ENCODE assay signal across 2 cellular contexts in the genomic region with DNA sequence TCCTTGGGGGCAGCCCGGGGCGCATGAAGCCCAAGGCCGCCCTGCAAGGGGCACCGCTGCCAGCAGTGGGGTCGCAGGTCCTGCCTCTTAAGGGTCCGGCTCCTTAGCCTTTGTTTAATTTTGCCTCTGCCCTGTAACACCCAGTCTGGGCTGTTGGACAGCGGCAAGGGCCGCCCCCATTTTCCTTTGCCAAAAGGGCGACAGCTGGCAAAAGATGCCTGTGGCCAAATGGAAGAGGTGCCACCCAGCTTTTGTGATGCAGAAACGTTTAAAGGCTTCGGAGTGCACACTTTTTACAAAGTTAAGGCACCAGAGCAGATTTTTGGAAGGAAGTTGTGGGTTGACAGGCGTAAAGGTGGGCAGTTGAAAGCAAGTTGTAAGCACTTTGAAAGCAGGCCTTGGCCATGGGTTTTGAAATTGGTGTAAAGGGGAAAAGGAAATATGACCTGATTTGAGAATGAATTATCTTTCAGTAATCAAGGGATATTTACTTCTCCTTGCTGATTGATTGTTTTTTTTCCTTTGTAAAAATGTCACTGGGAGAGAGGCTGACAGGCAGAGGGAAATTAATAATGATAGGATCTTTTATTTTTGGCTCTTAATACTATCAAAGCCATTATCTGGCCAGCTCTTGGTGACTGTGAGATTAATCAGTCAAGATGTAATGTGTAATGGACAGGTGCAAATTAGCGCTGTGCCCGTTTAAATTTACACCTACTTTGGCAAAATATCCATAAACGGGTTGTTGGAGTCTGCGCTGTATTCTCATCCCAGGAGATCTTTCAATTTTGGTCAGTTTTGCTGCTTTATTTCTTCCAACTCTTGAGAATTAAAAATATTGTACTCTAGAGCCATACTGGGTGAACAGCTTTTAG.
TF ChIP-seq lines count a peak whose summit lies in the region.

No MANE protein-coding gene starts in this region.

TF ChIP-seq in SK-N-SH, 30 proteins besides CTCF, POLR2A, EP300 and RAD21 (continues in another document):
- 0 out of 2 replicates have a peak, but pooled peaks have one; percentile 2 for TF ChIP-seq NFIC (IDR thresholded peaks at IDR 0.05; ENCODE audit: borderline replicate concordance)
- TF ChIP-seq, protein P1, sequence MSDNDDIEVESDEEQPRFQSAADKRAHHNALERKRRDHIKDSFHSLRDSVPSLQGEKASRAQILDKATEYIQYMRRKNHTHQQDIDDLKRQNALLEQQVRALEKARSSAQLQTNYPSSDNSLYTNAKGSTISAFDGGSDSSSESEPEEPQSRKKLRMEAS (IDR thresholded peaks at IDR 0.05; ENCODE audit: low read depth): no peak
- no peak for TF ChIP-seq FOSL2 (IDR thresholded peaks at IDR 0.05; ENCODE audit: borderline replicate concordance, low read depth)
- TF ChIP-seq GATA2 (CRISPR knock-in tag; IDR thresholded peaks at IDR 0.05): peak; percentile 31; the same call in 1 of the 2 replicates
- TF ChIP-seq RXRA (IDR thresholded peaks at IDR 0.05; ENCODE audit: borderline replicate concordance, low read depth): no peak
- no peak for TF ChIP-seq TEAD4 (IDR thresholded peaks at IDR 0.05; ENCODE audit: borderline replicate concordance, insufficient read depth)
- no peak for TF ChIP-seq ZBTB33 (IDR thresholded peaks at IDR 0.05; ENCODE audit: borderline replicate concordance, low read depth)
- TF ChIP-seq, protein P2, sequence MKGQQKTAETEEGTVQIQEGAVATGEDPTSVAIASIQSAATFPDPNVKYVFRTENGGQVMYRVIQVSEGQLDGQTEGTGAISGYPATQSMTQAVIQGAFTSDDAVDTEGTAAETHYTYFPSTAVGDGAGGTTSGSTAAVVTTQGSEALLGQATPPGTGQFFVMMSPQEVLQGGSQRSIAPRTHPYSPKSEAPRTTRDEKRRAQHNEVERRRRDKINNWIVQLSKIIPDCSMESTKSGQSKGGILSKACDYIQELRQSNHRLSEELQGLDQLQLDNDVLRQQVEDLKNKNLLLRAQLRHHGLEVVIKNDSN (IDR thresholded peaks at IDR 0.05; ENCODE audit: borderline replicate concordance, low read depth): no peak
- TF ChIP-seq FOXM1 (IDR thresholded peaks at IDR 0.05; ENCODE audit: low read depth): no peak
- TF ChIP-seq MEF2A (IDR thresholded peaks at IDR 0.05; ENCODE audit: borderline replicate concordance, low read depth): no peak
- TF ChIP-seq NRF1 (IDR thresholded peaks at IDR 0.05; ENCODE audit: low read depth, low read length): no peak
- no peak for TF ChIP-seq EZH2phosphoT487 (IDR thresholded peaks at IDR 0.05; ENCODE audit: borderline replicate concordance, low read depth)
- no peak for TF ChIP-seq GABPA (IDR thresholded peaks at IDR 0.05; ENCODE audit: low read depth)
- TF ChIP-seq IRF3 (IDR thresholded peaks at IDR 0.05; ENCODE audit: low read depth, low read length): no peak
- peak; percentile 22; the same call in 1 of the 2 replicates for TF ChIP-seq RCOR1 (IDR thresholded peaks at IDR 0.05; ENCODE audit: low read length)
- TF ChIP-seq MXI1 (IDR thresholded peaks at IDR 0.05; ENCODE audit: low read depth, low read length): no peak; the same call in 1 of the 2 replicates
- peak; percentile 27; the same call in 1 of the 2 replicates for TF ChIP-seq TCF12 (IDR thresholded peaks at IDR 0.05)
- no peak for TF ChIP-seq JUND (IDR thresholded peaks at IDR 0.05)
- TF ChIP-seq SIN3A (IDR thresholded peaks at IDR 0.05; ENCODE audit: borderline replicate concordance, low read depth, low read length): peak; percentile 45; the same call in 1 of the 2 replicates
- TF ChIP-seq PBX3 (IDR thresholded peaks at IDR 0.05): 0 out of 2 replicates have a peak, but pooled peaks have one; percentile 4
- TF ChIP-seq POLR2AphosphoS5 (IDR thresholded peaks at IDR 0.05; ENCODE audit: low read depth, low read length): no peak
- no peak for TF ChIP-seq SMC3 (IDR thresholded peaks at IDR 0.05; ENCODE audit: low read depth, low read length)
- TF ChIP-seq FOXJ3 (CRISPR knock-in tag; IDR thresholded peaks at IDR 0.05): no peak
- TF ChIP-seq RFX5 (IDR thresholded peaks at IDR 0.05; ENCODE audit: low read length): no peak
- TF ChIP-seq USF2 (IDR thresholded peaks at IDR 0.05; ENCODE audit: borderline replicate concordance, low read depth, low read length): no peak
- no peak for TF ChIP-seq TAF1 (IDR thresholded peaks at IDR 0.05; ENCODE audit: borderline replicate concordance, low read depth, low read length)
- no peak; the same call in 1 of the 2 replicates for TF ChIP-seq YY1 (IDR thresholded peaks at IDR 0.05; ENCODE audit: low read depth)

TF ChIP-seq in GM12878, 131 proteins besides CTCF, POLR2A, EP300 and RAD21 (continues in another document):
- TF ChIP-seq KDM1A (IDR thresholded peaks at IDR 0.05; ENCODE audit: borderline replicate concordance) (no peak), ATF2 (IDR thresholded peaks at IDR 0.05; ENCODE audit: low read length) (no peak), HDAC2 (IDR thresholded peaks at IDR 0.05) (no peak), LARP7 (IDR thresholded peaks at IDR 0.05) (no peak), JUNB (IDR thresholded peaks at IDR 0.05) (no peak), RB1 (IDR thresholded peaks at IDR 0.05; ENCODE audit: borderline replicate concordance) (no peak), KAT2A (conservative IDR thresholded peaks at IDR 0.05; ENCODE audit: control insufficient read depth, low read depth, low read length) (no peak), HCFC1 (IDR thresholded peaks at IDR 0.05; ENCODE audit: low read length) (no peak), KLF5 (IDR thresholded peaks at IDR 0.05; ENCODE audit: partially characterized antibody) (no peak), IKZF2 (IDR thresholded peaks at IDR 0.05) (no peak), WRNIP1 (IDR thresholded peaks at IDR 0.05; ENCODE audit: borderline replicate concordance, low read depth, low read length) (no peak), RAD51 (IDR thresholded peaks at IDR 0.05) (no peak), SRF (IDR thresholded peaks at IDR 0.05; ENCODE audit: low read depth in 2 of 2, low read length in 2 of 2) (no peak), MTA3 (IDR thresholded peaks at IDR 0.05; ENCODE audit: borderline replicate concordance, low read length) (no peak), TCF7 (IDR thresholded peaks at IDR 0.05; ENCODE audit: borderline replicate concordance) (no peak), CHD2 (IDR thresholded peaks at IDR 0.05; ENCODE audit: borderline replicate concordance, low read depth, low read length) (no peak), CBX3 (IDR thresholded peaks at IDR 0.05; ENCODE audit: borderline replicate concordance, low read depth) (no peak), MTA2 (IDR thresholded peaks at IDR 0.05; ENCODE audit: low read depth) (0 out of 2 replicates have a peak, but pooled peaks have one; percentile 22), NFXL1 (IDR thresholded peaks at IDR 0.05; ENCODE audit: borderline replicate concordance) (no peak), MYC (IDR thresholded peaks at IDR 0.05; ENCODE audit: insufficient read depth, insufficient read length, insufficient replicate concordance, low read length, severe bottlenecking) (no peak), RUNX3 (IDR thresholded peaks at IDR 0.05; ENCODE audit: low read length) (0 out of 2 replicates have a peak, but pooled peaks have one; percentile 25), ATF7 (IDR thresholded peaks at IDR 0.05; ENCODE audit: low read depth) (no peak), ZNF622 (IDR thresholded peaks at IDR 0.05) (no peak), ELK1 (IDR thresholded peaks at IDR 0.05; ENCODE audit: low read depth, low read length) (0 out of 2 replicates have a peak, but pooled peaks have one; percentile 11), HDGF (IDR thresholded peaks at IDR 0.05) (no peak), ZSCAN29 (IDR thresholded peaks at IDR 0.05) (no peak), CBFB (IDR thresholded peaks at IDR 0.05; ENCODE audit: low read depth) (no peak), SMC3 (IDR thresholded peaks at IDR 0.05; ENCODE audit: borderline replicate concordance, low read length) (no peak), POLR2AphosphoS5 (IDR thresholded peaks at IDR 0.05; ENCODE audit: low read length) (no peak), REST (IDR thresholded peaks at IDR 0.05; ENCODE audit: low read depth, low read length) (peak; percentile 74), STAT1 (conservative IDR thresholded peaks at IDR 0.05) (no peak)
- TF ChIP-seq, protein P3, sequence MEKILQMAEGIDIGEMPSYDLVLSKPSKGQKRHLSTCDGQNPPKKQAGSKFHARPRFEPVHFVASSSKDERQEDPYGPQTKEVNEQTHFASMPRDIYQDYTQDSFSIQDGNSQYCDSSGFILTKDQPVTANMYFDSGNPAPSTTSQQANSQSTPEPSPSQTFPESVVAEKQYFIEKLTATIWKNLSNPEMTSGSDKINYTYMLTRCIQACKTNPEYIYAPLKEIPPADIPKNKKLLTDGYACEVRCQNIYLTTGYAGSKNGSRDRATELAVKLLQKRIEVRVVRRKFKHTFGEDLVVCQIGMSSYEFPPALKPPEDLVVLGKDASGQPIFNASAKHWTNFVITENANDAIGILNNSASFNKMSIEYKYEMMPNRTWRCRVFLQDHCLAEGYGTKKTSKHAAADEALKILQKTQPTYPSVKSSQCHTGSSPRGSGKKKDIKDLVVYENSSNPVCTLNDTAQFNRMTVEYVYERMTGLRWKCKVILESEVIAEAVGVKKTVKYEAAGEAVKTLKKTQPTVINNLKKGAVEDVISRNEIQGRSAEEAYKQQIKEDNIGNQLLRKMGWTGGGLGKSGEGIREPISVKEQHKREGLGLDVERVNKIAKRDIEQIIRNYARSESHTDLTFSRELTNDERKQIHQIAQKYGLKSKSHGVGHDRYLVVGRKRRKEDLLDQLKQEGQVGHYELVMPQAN (conservative IDR thresholded peaks at IDR 0.05): no peak
- TF ChIP-seq, protein P4, sequence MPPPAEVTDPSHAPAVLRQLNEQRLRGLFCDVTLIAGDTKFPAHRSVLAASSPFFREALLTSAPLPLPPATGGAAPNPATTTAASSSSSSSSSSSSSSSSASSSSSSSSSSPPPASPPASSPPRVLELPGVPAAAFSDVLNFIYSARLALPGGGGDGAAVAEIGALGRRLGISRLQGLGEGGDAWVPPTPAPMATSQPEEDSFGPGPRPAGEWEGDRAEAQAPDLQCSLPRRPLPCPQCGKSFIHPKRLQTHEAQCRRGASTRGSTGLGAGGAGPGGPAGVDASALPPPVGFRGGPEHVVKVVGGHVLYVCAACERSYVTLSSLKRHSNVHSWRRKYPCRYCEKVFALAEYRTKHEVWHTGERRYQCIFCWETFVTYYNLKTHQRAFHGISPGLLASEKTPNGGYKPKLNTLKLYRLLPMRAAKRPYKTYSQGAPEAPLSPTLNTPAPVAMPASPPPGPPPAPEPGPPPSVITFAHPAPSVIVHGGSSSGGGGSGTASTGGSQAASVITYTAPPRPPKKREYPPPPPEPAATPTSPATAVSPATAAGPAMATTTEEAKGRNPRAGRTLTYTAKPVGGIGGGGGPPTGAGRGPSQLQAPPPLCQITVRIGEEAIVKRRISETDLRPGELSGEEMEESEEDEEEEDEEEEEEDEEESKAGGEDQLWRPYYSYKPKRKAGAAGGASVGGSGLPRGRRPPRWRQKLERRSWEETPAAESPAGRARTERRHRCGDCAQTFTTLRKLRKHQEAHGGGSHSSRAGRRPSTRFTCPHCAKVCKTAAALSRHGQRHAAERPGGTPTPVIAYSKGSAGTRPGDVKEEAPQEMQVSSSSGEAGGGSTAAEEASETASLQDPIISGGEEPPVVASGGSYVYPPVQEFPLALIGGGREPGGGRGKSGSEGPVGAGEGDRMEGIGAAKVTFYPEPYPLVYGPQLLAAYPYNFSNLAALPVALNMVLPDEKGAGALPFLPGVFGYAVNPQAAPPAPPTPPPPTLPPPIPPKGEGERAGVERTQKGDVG (CRISPR knock-in tag; IDR thresholded peaks at IDR 0.05): no peak
- TF ChIP-seq, protein P5, sequence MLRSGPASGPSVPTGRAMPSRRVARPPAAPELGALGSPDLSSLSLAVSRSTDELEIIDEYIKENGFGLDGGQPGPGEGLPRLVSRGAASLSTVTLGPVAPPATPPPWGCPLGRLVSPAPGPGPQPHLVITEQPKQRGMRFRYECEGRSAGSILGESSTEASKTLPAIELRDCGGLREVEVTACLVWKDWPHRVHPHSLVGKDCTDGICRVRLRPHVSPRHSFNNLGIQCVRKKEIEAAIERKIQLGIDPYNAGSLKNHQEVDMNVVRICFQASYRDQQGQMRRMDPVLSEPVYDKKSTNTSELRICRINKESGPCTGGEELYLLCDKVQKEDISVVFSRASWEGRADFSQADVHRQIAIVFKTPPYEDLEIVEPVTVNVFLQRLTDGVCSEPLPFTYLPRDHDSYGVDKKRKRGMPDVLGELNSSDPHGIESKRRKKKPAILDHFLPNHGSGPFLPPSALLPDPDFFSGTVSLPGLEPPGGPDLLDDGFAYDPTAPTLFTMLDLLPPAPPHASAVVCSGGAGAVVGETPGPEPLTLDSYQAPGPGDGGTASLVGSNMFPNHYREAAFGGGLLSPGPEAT (IDR thresholded peaks at IDR 0.05; ENCODE audit: low read depth): no peak
